Comparison of ENCODE assay signal across 22 cellular contexts in genomic region chr15:62835351-62835750, GRCh38.
DNase-seq lines count a peak whose midpoint lies in the region; ATAC-seq and TF ChIP-seq lines count a peak whose summit lies in the region.
"Had no signal": no experiment of that assay in that cellular context is flagged by ENCODE, and none has a peak within 500 bp of the region (broad histone marks: within the 10 kb centered on the region; RNA-seq: fewer than 3 reads in every experiment).

No MANE protein-coding gene starts in this region.

- H3K9me2 ChIP-seq in GM23248 (ENCODE audit: insufficient read depth) = no peaks in the 10 kb centered on the region

- H3K27ac ChIP-seq in RWPE2 (ENCODE audit: poor library complexity, severe bottlenecking) (no peak overlapping the region), mesenchymal stem cell (ENCODE audit: low read length, poor library complexity, severe bottlenecking) (peak overlapping the region; percentile 12), GM23248 (no peak overlapping the region)
- H3K27ac ChIP-seq: C4-2B, left lung, SK-N-MC had no signal

- no peak for TF ChIP-seq CTCF in AG10803 (conservative IDR thresholded peaks at IDR 0.05; ENCODE audit: low read length)
- TF ChIP-seq CTCF in RWPE2 (IDR thresholded peaks at IDR 0.05; ENCODE audit: poor library complexity, severe bottlenecking) = peak; percentile 20
- TF ChIP-seq CTCF in fibroblast of pulmonary artery (IDR thresholded peaks at IDR 0.05; ENCODE audit: low read length, missing control alignments) = no peak

- no peak overlapping the region for H2BK120ac ChIP-seq in mesenchymal stem cell (ENCODE audit: low read depth, low read length)

- H2BK15ac ChIP-seq in mesenchymal stem cell (ENCODE audit: low read depth, poor library complexity, severe bottlenecking) = no peak overlapping the region

- no peaks in the 10 kb centered on the region for H4K20me1 ChIP-seq in GM23248 (ENCODE audit: insufficient read depth)

- H4K8ac ChIP-seq in mesenchymal stem cell (ENCODE audit: low read length) = no peak overlapping the region

- H3K4me1 ChIP-seq in RWPE2 (ENCODE audit: insufficient read depth, poor library complexity, severe bottlenecking) (no peaks in the 10 kb centered on the region), mesenchymal stem cell (ENCODE audit: control insufficient read depth, insufficient read depth, low read depth, low read length) (peaks cover 16% of the 10 kb centered on the region), GM23248 (ENCODE audit: insufficient read depth) (no peaks in the 10 kb centered on the region)
- H3K4me1 ChIP-seq: A549, left lung had no signal

- no peak overlapping the region for H3K4me3 ChIP-seq in AG10803 (ENCODE audit: low read length)
- H3K4me3 ChIP-seq in RWPE2 (ENCODE audit: severe bottlenecking) = no peak overlapping the region
- H3K4me3 ChIP-seq in fibroblast of pulmonary artery (replicated peaks; ENCODE audit: low read depth, low read length) = no peak overlapping the region
- H3K4me3 ChIP-seq in mesenchymal stem cell (ENCODE audit: insufficient read depth in 1 of 2, low read depth in 1 of 2, low read length in 2 of 2) = no peak overlapping the region
- H3K4me3 ChIP-seq in GM23248 = no peak overlapping the region
- H3K4me3 ChIP-seq: A549, left lung, SK-N-MC had no signal

- no peak overlapping the region for H2BK12ac ChIP-seq in mesenchymal stem cell (ENCODE audit: low read length in 2 of 2)

- in situ Hi-C loops in GM23248 (cut with MboI) = no loop called here

- no peak overlapping the region for H3K9ac ChIP-seq in mesenchymal stem cell (ENCODE audit: low read length)
- no peak overlapping the region for H3K9ac ChIP-seq in GM23248

- H3F3A ChIP-seq in GM23248 (ENCODE audit: insufficient read depth) = no peaks in the 10 kb centered on the region

- 88% methylated on average over 8 of the region's 8 CpGs for WGBS in mesenchymal stem cell
- 85 to 90% methylated on average over 8 of the region's 8 CpGs for WGBS in GM23248 (ENCODE audit: low coverage in 1 of 2, low lambda C conversion rate in 2 of 2, missing lambda C conversion rate in 2 of 2), 2 experiments

- DNase-seq in AG10803 (ENCODE audit: low read depth) (peak; percentile 19), RWPE2 (ENCODE audit: low spot score) (no peak), fibroblast of pulmonary artery (ENCODE audit: low read depth) (peak; percentile 71), mesenchymal stem cell (no peak), GM19238 (ENCODE audit: insufficient read length, low spot score) (no peak), GM23248 (no peak)
- no peak for DNase-seq in activated T-cell treated with anti-CD3 and anti-CD28 coated beads, Interleukin-2, amount 50 U/mL, for 48 hours
- DNase-seq: activated CD4-positive, CD25-positive, alpha-beta regulatory T cell; activated naive CD8-positive, alpha-beta T cell treated with anti-CD3 and anti-CD28 coated beads, Interleukin-2, amount 10 ng/mL, durations not matched to agents 7 days and 5 days; dermis blood vessel endothelial cell; erythroblast; H9; naive thymus-derived CD8-positive, alpha-beta T cell; NCI-H1694; NCI-H2227 treated with DMSO at 0.1 percent for 48 hours; PC-3; stimulated activated CD4-positive, alpha-beta T cell treated with anti-CD3 and anti-CD28 coated beads, Interleukin-4, amount 100 ng/mL, for 4 hours had no signal

- no peaks in the 10 kb centered on the region for H3K36me3 ChIP-seq in RWPE2 (ENCODE audit: low read depth)
- peaks cover 40 to 78% of the 10 kb centered on the region in 2 experiments for H3K36me3 ChIP-seq in mesenchymal stem cell (ENCODE audit: control insufficient read depth in 1 of 2, insufficient read depth in 2 of 2, low read depth in 1 of 2, low read length in 2 of 2)
- peaks cover 13% of the 10 kb centered on the region; the same call in 1 of the 2 replicates for H3K36me3 ChIP-seq in GM23248 (ENCODE audit: low read depth)

- no peak overlapping the region for H2BK5ac ChIP-seq in mesenchymal stem cell (ENCODE audit: low read depth, low read length, poor library complexity, severe bottlenecking)

- H3K14ac ChIP-seq in mesenchymal stem cell (ENCODE audit: low read length in 2 of 2) = no peak overlapping the region

- H3K79me1 ChIP-seq in mesenchymal stem cell (replicated peaks; ENCODE audit: low read length, poor library complexity, severe bottlenecking) = peaks cover 4% of the 10 kb centered on the region

- H3K79me2 ChIP-seq in GM23248 (ENCODE audit: insufficient read depth) = no peaks in the 10 kb centered on the region

- ATAC-seq in RWPE2 (ENCODE audit: low read depth) (peak; percentile 42), HG02763 (IDR thresholded peaks at IDR 0.05; ENCODE audit: unreplicated experiment) (no peak)
- ATAC-seq: A549; left lung; naive thymus-derived CD8-positive, alpha-beta T cell; PC-3 had no signal

- H2AFZ ChIP-seq in mesenchymal stem cell (ENCODE audit: low read depth, low read length) (no peak overlapping the region), GM23248 (no peak overlapping the region)

- H3K27me3 ChIP-seq in RWPE2 (ENCODE audit: insufficient read depth, poor library complexity, severe bottlenecking) = no peaks in the 10 kb centered on the region
- H3K27me3 ChIP-seq in mesenchymal stem cell (ENCODE audit: control insufficient read depth in 1 of 2, insufficient read depth in 1 of 2, low read length in 2 of 2) = no peaks in the 10 kb centered on the region
- no peaks in the 10 kb centered on the region for H3K27me3 ChIP-seq in GM23248 (replicated peaks; ENCODE audit: insufficient read depth)
- H3K27me3 ChIP-seq: left lung had no signal

- no peak overlapping the region for H3K18ac ChIP-seq in mesenchymal stem cell (ENCODE audit: low read depth in 1 of 2, low read length in 2 of 2)

- no peak overlapping the region for H3K4ac ChIP-seq in mesenchymal stem cell (ENCODE audit: low read depth in 1 of 2, low read length in 2 of 2)

- H4K91ac ChIP-seq in mesenchymal stem cell (ENCODE audit: low read length) = no peak overlapping the region

- H3K4me2 ChIP-seq in mesenchymal stem cell (ENCODE audit: low read length, poor library complexity, severe bottlenecking) (no peak overlapping the region), GM23248 (ENCODE audit: unreplicated experiment) (no peak overlapping the region)
- H3K4me2 ChIP-seq: A549 had no signal

- H2AK5ac ChIP-seq in mesenchymal stem cell (ENCODE audit: low read length, severe bottlenecking) = no peak overlapping the region

- H3K9me3 ChIP-seq in RWPE2 (ENCODE audit: severe bottlenecking) = no peaks in the 10 kb centered on the region
- H3K9me3 ChIP-seq in mesenchymal stem cell (ENCODE audit: control insufficient read depth, low read length) = no peaks in the 10 kb centered on the region
- H3K9me3 ChIP-seq in GM23248 (ENCODE audit: low read depth) = no peaks in the 10 kb centered on the region
- H3K9me3 ChIP-seq: A549, left lung had no signal

- no peak overlapping the region for H3K23ac ChIP-seq in mesenchymal stem cell (ENCODE audit: low read length in 2 of 2)

Comparison
In these comparisons a context has a peak if more than half of its experiments do, and no peak if none do; other contexts are left out.
1. DNase-seq: peak in AG10803 (single experiment) and fibroblast of pulmonary artery (single experiment); none in RWPE2 (single experiment), mesenchymal stem cell (single experiment), GM19238 (single experiment), activated T-cell treated with anti-CD3 and anti-CD28 coated beads, Interleukin-2, amount 50 U/mL, for 48 hours (0 of 2) and GM23248 (single experiment).